Comparison of ENCODE assay signal across 8 cellular contexts in the genomic region with DNA sequence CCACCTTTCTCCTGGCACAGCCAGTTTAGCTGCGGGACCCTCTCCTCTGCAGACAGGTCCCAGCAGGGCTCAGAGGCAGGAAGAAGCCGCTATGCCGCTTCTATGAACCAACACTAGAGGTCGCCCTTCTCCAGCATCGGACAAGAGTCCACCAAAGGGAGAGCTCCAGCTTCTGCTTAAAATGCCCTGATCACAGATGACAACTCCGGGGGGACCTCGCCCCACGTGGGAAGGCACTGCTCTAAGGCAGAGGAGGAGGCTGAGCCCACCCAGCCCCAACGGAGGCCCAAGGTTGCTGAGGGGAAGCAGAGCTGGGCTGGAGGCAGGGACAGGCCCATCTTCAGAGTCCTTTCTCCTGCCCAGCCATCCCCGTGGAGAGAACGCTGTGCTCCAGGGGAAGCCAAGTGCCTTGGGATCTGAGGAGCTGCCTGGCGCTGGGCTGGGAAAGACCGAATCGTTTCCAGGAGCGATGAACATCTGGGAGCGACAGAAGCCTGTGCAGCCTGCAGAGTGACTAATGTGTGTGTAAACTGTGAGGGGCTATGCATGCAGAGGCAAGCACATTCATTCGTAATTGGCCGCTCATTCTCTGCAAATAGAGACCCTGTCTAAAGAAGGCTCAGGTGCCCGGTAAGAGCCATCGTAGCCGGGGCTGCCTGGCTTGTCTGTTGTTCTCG.
DNase-seq lines count a peak whose midpoint lies in the region; ATAC-seq and TF ChIP-seq lines count a peak whose summit lies in the region.

No MANE protein-coding gene starts in this region.

- no peak overlapping the region for H3K4me3 ChIP-seq in GM12875 (ENCODE audit: low read depth, low read length)

- peak; percentile 49 for DNase-seq in T-helper 22 cell (ENCODE audit: low read depth)
- peak; percentile 74 for DNase-seq in central memory CD4-positive, alpha-beta T cell
- peak; percentile 92 for DNase-seq in left kidney (ENCODE audit: low read depth, low spot score)
- peak; percentile 82 for DNase-seq in stimulated activated CD4-positive, alpha-beta T cell treated with anti-CD3 and anti-CD28 coated beads, Interleukin-4, amount 100 ng/mL, for 24 hours
- DNase-seq in erythroblast (lab: John Stamatoyannopoulos, UW), result no peak
- no peak for DNase-seq in NCI-H524 treated with DMSO at 0.1 percent for 48 hours (lab: John Stamatoyannopoulos, UW)

- TF ChIP-seq POLR2A in erythroblast (IDR thresholded peaks at IDR 0.05; ENCODE audit: low read length), result no peak

- ATAC-seq in HG03045 (IDR thresholded peaks at IDR 0.05; ENCODE audit: unreplicated experiment), result peak; percentile 74

- TF ChIP-seq CTCF in GM12875 (IDR thresholded peaks at IDR 0.05; ENCODE audit: borderline replicate concordance, insufficient read depth, low read depth, low read length), result peak; percentile 91

Comparison
In these comparisons a context has a peak if more than half of its experiments do, and no peak if none do; other contexts are left out.
1. DNase-seq: peak in T-helper 22 cell (single experiment), central memory CD4-positive, alpha-beta T cell (single experiment), left kidney (single experiment) and stimulated activated CD4-positive, alpha-beta T cell treated with anti-CD3 and anti-CD28 coated beads, Interleukin-4, amount 100 ng/mL, for 24 hours (single experiment); none in erythroblast (0 of 2) and NCI-H524 treated with DMSO at 0.1 percent for 48 hours (single experiment).